In genomic region chr20:2102585-2103453, GRCh38 we compare ENCODE assay signal across 1 cellular context.
TF ChIP-seq lines count a peak whose summit lies in the region.

No MANE protein-coding gene starts in this region.

TF ChIP-seq in HepG2, 621 proteins besides CTCF, POLR2A, EP300 and RAD21 (continued from another document and continues in another):
- peak; percentile 94 for TF ChIP-seq DZIP1 (CRISPR knock-in tag; IDR thresholded peaks at IDR 0.05)
- TF ChIP-seq ZFP36L2 (CRISPR knock-in tag; IDR thresholded peaks at IDR 0.05) = 0 out of 2 replicates have a peak, but pooled peaks have one; percentile 37
- peak; percentile 16; the same call in 1 of the 2 replicates for TF ChIP-seq NR2F2 (IDR thresholded peaks at IDR 0.05; ENCODE audit: borderline replicate concordance, low read depth)
- TF ChIP-seq NRL (CRISPR knock-in tag; IDR thresholded peaks at IDR 0.05; ENCODE audit: borderline replicate concordance) = peak; percentile 82
- TF ChIP-seq ZNF770 (CRISPR knock-in tag; IDR thresholded peaks at IDR 0.05) = no peak; the same call in 1 of the 2 replicates
- TF ChIP-seq ZBTB1 (CRISPR knock-in tag; IDR thresholded peaks at IDR 0.05; ENCODE audit: borderline replicate concordance) = peak; percentile 80; the same call in 1 of the 2 replicates
- TF ChIP-seq HMGA1 (CRISPR knock-in tag; conservative IDR thresholded peaks at IDR 0.05) = no peak
- TF ChIP-seq MZF1 (CRISPR knock-in tag; IDR thresholded peaks at IDR 0.05; ENCODE audit: borderline replicate concordance) = peak; percentile 85; the same call in 1 of the 2 replicates
- TF ChIP-seq DR1 (CRISPR knock-in tag; IDR thresholded peaks at IDR 0.05) = peak; percentile 11; the same call in 1 of the 2 replicates
- no peak for TF ChIP-seq ARNT (IDR thresholded peaks at IDR 0.05)
- peak; percentile 81 for TF ChIP-seq YY1 (IDR thresholded peaks at IDR 0.05; ENCODE audit: insufficient read depth, insufficient replicate concordance, low read depth, low read length)
- peak; percentile 48; the same call in 1 of the 2 replicates for TF ChIP-seq JUND (CRISPR knock-in tag; IDR thresholded peaks at IDR 0.05)
- 0 out of 2 replicates have a peak, but pooled peaks have one; percentile 3 for TF ChIP-seq KLF12 (CRISPR knock-in tag; IDR thresholded peaks at IDR 0.05; ENCODE audit: borderline replicate concordance)
- no peak; the same call in 1 of the 2 replicates for TF ChIP-seq NFAT5 (CRISPR knock-in tag; IDR thresholded peaks at IDR 0.05)
- no peak for TF ChIP-seq TRAFD1 (CRISPR knock-in tag; IDR thresholded peaks at IDR 0.05; ENCODE audit: borderline replicate concordance)
- TF ChIP-seq ZSCAN20 (CRISPR knock-in tag; IDR thresholded peaks at IDR 0.05; ENCODE audit: borderline replicate concordance) = peak; percentile 43; the same call in 1 of the 2 replicates
- TF ChIP-seq ZNF557 (CRISPR knock-in tag; IDR thresholded peaks at IDR 0.05) = peak; percentile 96; the same call in 1 of the 2 replicates
- no peak; the same call in 1 of the 2 replicates for TF ChIP-seq GLI4 (CRISPR knock-in tag; IDR thresholded peaks at IDR 0.05; ENCODE audit: borderline replicate concordance)
- TF ChIP-seq NCOR1 (IDR thresholded peaks at IDR 0.05; ENCODE audit: borderline replicate concordance, low read length) = no peak
- TF ChIP-seq ZNF276 (CRISPR knock-in tag; IDR thresholded peaks at IDR 0.05; ENCODE audit: low read depth) = no peak; the same call in 1 of the 2 replicates
- TF ChIP-seq FOXK1 (CRISPR knock-in tag; IDR thresholded peaks at IDR 0.05; ENCODE audit: borderline replicate concordance, low read depth) = peak; percentile 71
- peak; percentile 23; the same call in 1 of the 2 replicates for TF ChIP-seq ZNF333 (CRISPR knock-in tag; IDR thresholded peaks at IDR 0.05; ENCODE audit: borderline replicate concordance)
- TF ChIP-seq MAX (IDR thresholded peaks at IDR 0.05) = peak; percentile 88
- TF ChIP-seq SKI (IDR thresholded peaks at IDR 0.05; ENCODE audit: partially characterized antibody) = peak; percentile 19
- no peak; the same call in 1 of the 2 replicates for TF ChIP-seq CREBL2 (CRISPR knock-in tag; IDR thresholded peaks at IDR 0.05; ENCODE audit: borderline replicate concordance)
- no peak for TF ChIP-seq GLMP (CRISPR knock-in tag; IDR thresholded peaks at IDR 0.05; ENCODE audit: borderline replicate concordance)
- peak; percentile 77 for TF ChIP-seq TMF1 (CRISPR knock-in tag; IDR thresholded peaks at IDR 0.05; ENCODE audit: low read depth)
- TF ChIP-seq EED (CRISPR knock-in tag; IDR thresholded peaks at IDR 0.05) = no peak
- no peak; the same call in 1 of the 2 replicates for TF ChIP-seq ZNF709 (CRISPR knock-in tag; IDR thresholded peaks at IDR 0.05)
- peak; percentile 12; the same call in 1 of the 2 replicates for TF ChIP-seq ZIK1 (CRISPR knock-in tag; IDR thresholded peaks at IDR 0.05; ENCODE audit: borderline replicate concordance, low read depth)
- TF ChIP-seq ZNF775 (CRISPR knock-in tag; IDR thresholded peaks at IDR 0.05; ENCODE audit: borderline replicate concordance) = no peak
- peak; percentile 52; the same call in 1 of the 2 replicates for TF ChIP-seq ELF3 (CRISPR knock-in tag; IDR thresholded peaks at IDR 0.05)
- peak; percentile 58; the same call in 1 of the 2 replicates for TF ChIP-seq HBP1 (CRISPR knock-in tag; IDR thresholded peaks at IDR 0.05; ENCODE audit: low read depth)
- TF ChIP-seq GMEB2 (CRISPR knock-in tag; IDR thresholded peaks at IDR 0.05; ENCODE audit: low read depth) = peak; percentile 35; the same call in 1 of the 2 replicates
